ENCODE assay signal across 21 cellular contexts in genomic region chr3:89426060-89426459, GRCh38.
"Had no signal": no experiment of that assay in that cellular context is flagged by ENCODE, and none has a peak within 500 bp of the region (broad histone marks: within the 10 kb centered on the region; RNA-seq: fewer than 3 reads in every experiment).

No MANE protein-coding gene starts in this region.

- DNase-seq: colonic mucosa; cortex of kidney; effector CD8-positive, alpha-beta T cell; effector memory CD8-positive, alpha-beta T cell; endodermal cell; foreskin melanocyte; gastrocnemius medialis; glutamatergic neuron; head of caudate nucleus; heart right ventricle; hippocampal formation; left cardiac atrium; left lung; left ventricle myocardium superior; lower lobe of right lung; mesendoderm; midbrain; naive thymus-derived CD4-positive, alpha-beta T cell had no signal

- H3K36me3 Mint-ChIP-seq: memory B cell; naive thymus-derived CD4-positive, alpha-beta T cell had no signal

- H3K36me3 ChIP-seq: colonic mucosa, esophagus muscularis mucosa, gastrocnemius medialis, heart right ventricle, left lung, lower lobe of right lung had no signal

- H3K9me3 ChIP-seq: colonic mucosa, esophagus muscularis mucosa, gastrocnemius medialis, heart right ventricle, left lung, lower lobe of right lung had no signal

- H3K9me3 Mint-ChIP-seq: dendritic cell treated with granulocyte-macrophage colony-stimulating factor and Interleukin-4, amounts not matched to agents 40 ng/mL and 50 ng/mL, for 4 days; endodermal cell; memory B cell had no signal

- H3K4me1 ChIP-seq: colonic mucosa, esophagus muscularis mucosa, gastrocnemius medialis, left lung, lower lobe of right lung had no signal

- H3K27me3 Mint-ChIP-seq: dendritic cell treated with granulocyte-macrophage colony-stimulating factor and Interleukin-4, amounts not matched to agents 40 ng/mL and 50 ng/mL, for 4 days; effector memory CD8-positive, alpha-beta T cell; memory B cell; naive thymus-derived CD4-positive, alpha-beta T cell had no signal

- H3K4me3 ChIP-seq: colonic mucosa, esophagus muscularis mucosa, gastrocnemius medialis, heart right ventricle, left lung, lower lobe of right lung had no signal

- H3K4me3 Mint-ChIP-seq: dendritic cell treated with granulocyte-macrophage colony-stimulating factor and Interleukin-4, amounts not matched to agents 40 ng/mL and 50 ng/mL, for 4 days; effector memory CD8-positive, alpha-beta T cell; endodermal cell; memory B cell; naive thymus-derived CD4-positive, alpha-beta T cell had no signal

- H3K27me3 ChIP-seq: colonic mucosa, esophagus muscularis mucosa, gastrocnemius medialis, heart right ventricle, left lung had no signal

- ATAC-seq: effector memory CD8-positive, alpha-beta T cell; gastrocnemius medialis; heart right ventricle; left cardiac atrium; left lung; left ventricle myocardium superior; lower lobe of right lung; naive thymus-derived CD4-positive, alpha-beta T cell had no signal

- H3K4me1 Mint-ChIP-seq: endodermal cell; memory B cell; naive thymus-derived CD4-positive, alpha-beta T cell had no signal

- H3K27ac Mint-ChIP-seq: dendritic cell treated with granulocyte-macrophage colony-stimulating factor and Interleukin-4, amounts not matched to agents 40 ng/mL and 50 ng/mL, for 4 days; effector memory CD8-positive, alpha-beta T cell; endodermal cell; memory B cell; naive thymus-derived CD4-positive, alpha-beta T cell had no signal

- H3K27ac ChIP-seq: colonic mucosa, esophagus muscularis mucosa, gastrocnemius medialis, heart right ventricle, left lung, lower lobe of right lung had no signal
